ENCODE assay signal across 2 cellular contexts in the genomic region with DNA sequence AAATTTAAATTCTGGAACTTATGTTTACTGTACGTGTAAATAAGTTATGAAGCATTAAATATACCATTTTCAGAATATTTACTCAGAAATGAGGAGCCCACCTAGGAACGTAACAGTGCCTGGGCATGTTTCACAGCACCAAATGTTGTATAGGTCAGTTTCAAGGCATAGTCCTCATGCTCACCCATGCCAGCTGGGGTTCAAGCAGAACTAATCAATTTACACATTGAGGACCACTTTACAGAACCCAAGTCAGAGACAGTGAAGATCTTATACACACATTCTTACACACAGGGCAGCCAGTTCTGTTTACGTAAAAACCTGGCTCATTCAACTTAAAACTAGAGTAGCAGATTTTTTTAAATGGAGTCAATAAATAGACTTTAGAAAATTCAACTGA.
TF ChIP-seq lines count a peak whose summit lies in the region.

No MANE protein-coding gene starts in this region.

TF ChIP-seq in HepG2, 621 proteins besides CTCF, POLR2A, EP300 and RAD21:
- no peak for TF ChIP-seq MLXIP (CRISPR knock-in tag; IDR thresholded peaks at IDR 0.05; ENCODE audit: borderline replicate concordance)
- TF ChIP-seq CENPT (CRISPR knock-in tag; IDR thresholded peaks at IDR 0.05; ENCODE audit: low read depth): no peak
- no peak for TF ChIP-seq ZSCAN30 (CRISPR knock-in tag; IDR thresholded peaks at IDR 0.05)
- TF ChIP-seq ZNF17 (CRISPR knock-in tag; IDR thresholded peaks at IDR 0.05): no peak
- TF ChIP-seq, protein P1, sequence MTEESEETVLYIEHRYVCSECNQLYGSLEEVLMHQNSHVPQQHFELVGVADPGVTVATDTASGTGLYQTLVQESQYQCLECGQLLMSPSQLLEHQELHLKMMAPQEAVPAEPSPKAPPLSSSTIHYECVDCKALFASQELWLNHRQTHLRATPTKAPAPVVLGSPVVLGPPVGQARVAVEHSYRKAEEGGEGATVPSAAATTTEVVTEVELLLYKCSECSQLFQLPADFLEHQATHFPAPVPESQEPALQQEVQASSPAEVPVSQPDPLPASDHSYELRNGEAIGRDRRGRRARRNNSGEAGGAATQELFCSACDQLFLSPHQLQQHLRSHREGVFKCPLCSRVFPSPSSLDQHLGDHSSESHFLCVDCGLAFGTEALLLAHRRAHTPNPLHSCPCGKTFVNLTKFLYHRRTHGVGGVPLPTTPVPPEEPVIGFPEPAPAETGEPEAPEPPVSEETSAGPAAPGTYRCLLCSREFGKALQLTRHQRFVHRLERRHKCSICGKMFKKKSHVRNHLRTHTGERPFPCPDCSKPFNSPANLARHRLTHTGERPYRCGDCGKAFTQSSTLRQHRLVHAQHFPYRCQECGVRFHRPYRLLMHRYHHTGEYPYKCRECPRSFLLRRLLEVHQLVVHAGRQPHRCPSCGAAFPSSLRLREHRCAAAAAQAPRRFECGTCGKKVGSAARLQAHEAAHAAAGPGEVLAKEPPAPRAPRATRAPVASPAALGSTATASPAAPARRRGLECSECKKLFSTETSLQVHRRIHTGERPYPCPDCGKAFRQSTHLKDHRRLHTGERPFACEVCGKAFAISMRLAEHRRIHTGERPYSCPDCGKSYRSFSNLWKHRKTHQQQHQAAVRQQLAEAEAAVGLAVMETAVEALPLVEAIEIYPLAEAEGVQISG (CRISPR knock-in tag; IDR thresholded peaks at IDR 0.05): no peak
- TF ChIP-seq THYN1 (CRISPR knock-in tag; IDR thresholded peaks at IDR 0.05; ENCODE audit: borderline replicate concordance, low read depth): no peak
- TF ChIP-seq ZBTB33 (CRISPR knock-in tag; IDR thresholded peaks at IDR 0.05): no peak
- TF ChIP-seq ZNF256 (CRISPR knock-in tag; conservative IDR thresholded peaks at IDR 0.05): no peak
- TF ChIP-seq FOXJ3 (CRISPR knock-in tag; IDR thresholded peaks at IDR 0.05; ENCODE audit: borderline replicate concordance): no peak
- no peak for TF ChIP-seq ZNF552 (CRISPR knock-in tag; IDR thresholded peaks at IDR 0.05; ENCODE audit: borderline replicate concordance)
- no peak for TF ChIP-seq PHF20 (CRISPR knock-in tag; IDR thresholded peaks at IDR 0.05)
- no peak for TF ChIP-seq FOXK1 (CRISPR knock-in tag; IDR thresholded peaks at IDR 0.05; ENCODE audit: borderline replicate concordance, low read depth)
- TF ChIP-seq FOXK2 (IDR thresholded peaks at IDR 0.05): no peak
- TF ChIP-seq ELF1 (CRISPR knock-in tag; IDR thresholded peaks at IDR 0.05): no peak
- no peak for TF ChIP-seq ZNF367 (CRISPR knock-in tag; IDR thresholded peaks at IDR 0.05; ENCODE audit: borderline replicate concordance)
- no peak for TF ChIP-seq SOX6 (IDR thresholded peaks at IDR 0.05)
- no peak for TF ChIP-seq SOX6 (CRISPR knock-in tag; IDR thresholded peaks at IDR 0.05)
- no peak for TF ChIP-seq HNRNPL (IDR thresholded peaks at IDR 0.05; ENCODE audit: low read depth, low read length)

TF ChIP-seq in GM12878, 131 proteins besides CTCF, POLR2A, EP300 and RAD21:
- TF ChIP-seq CREM (IDR thresholded peaks at IDR 0.05; ENCODE audit: low read depth) (no peak), NR2C1 (IDR thresholded peaks at IDR 0.05) (no peak), IRF3 (IDR thresholded peaks at IDR 0.05) (no peak), NFIC (IDR thresholded peaks at IDR 0.05; ENCODE audit: low read depth, low read length) (no peak)
